ENCODE assay signal across 8 cellular contexts in the genomic region with DNA sequence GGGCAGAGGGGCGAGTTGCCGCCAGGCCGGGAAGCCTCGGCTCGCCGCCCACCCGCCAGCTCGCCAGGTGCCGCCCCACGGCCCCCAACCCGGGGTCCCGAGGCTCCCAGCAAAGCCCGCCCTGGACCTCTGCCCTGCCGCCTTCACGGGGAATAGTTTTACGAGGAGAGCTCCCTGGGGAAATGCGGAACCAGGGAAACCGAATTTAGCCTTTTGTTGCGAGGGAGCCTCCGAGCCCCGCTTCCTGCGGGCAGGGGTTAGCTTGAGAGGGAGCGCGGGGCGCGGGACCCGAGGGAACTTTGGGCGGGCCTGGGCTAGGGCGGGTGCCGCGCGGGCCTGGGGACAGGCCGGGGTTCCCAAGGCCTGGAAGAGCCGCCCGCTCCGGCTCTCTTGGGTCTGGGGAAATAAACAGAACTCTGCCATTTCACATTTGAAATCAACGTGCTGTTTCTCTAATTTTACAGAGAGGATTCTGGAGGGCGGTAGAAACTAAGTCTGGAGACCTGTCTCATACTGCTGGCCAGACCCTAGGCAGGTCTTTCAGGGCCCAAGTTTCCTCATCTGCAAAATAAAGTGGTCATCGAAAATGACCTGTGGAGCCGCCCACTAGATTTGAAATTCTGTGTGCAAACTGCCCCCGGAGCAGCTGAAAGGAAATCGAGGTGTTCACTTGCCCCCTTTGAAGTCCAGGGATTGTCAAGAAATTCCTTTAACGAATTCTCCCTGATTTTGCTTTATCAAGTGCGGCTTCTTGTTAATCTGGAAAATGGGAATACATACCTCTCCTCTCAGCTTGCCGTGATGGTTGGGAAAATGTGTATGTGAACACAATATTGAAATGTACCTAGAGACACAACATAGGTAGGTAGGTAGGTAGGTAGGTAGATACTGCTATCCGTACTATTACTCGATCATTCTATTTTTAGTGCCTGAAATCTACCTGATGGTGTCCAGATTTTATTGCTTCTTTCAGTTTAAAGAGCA. TPM values are rescaled to one million over a fixed set of nuclear protein-coding genes. Genes with fewer than 3 reads are reported as not detected.
DNase-seq lines count a peak whose midpoint lies in the region; ATAC-seq, FAIRE-seq and TF ChIP-seq lines count a peak whose summit lies in the region.

No MANE protein-coding gene starts in this region.

- peak overlapping the region; percentile 52 for H3K27ac Mint-ChIP-seq in T-helper 2 cell treated with Interferon-gamma antibody and Interleukin-4, amounts not matched to agents 5 μg/mL and 100 μg/mL, for 36 hours
- peak overlapping the region in 1 of 2 donors; percentile 76 for H3K27ac Mint-ChIP-seq in stimulated activated naive CD8-positive, alpha-beta T cell treated with anti-CD3 and anti-CD28 coated beads, Interleukin-15, amount 100 ng/mL, for 72 hours

- H3K4me3 Mint-ChIP-seq in T-helper 2 cell treated with Interferon-gamma antibody and Interleukin-4, amounts not matched to agents 5 μg/mL and 100 μg/mL, for 36 hours: peak overlapping the region; percentile 71
- peak overlapping the region; percentile 85 to 94 for H3K4me3 Mint-ChIP-seq in stimulated activated naive CD8-positive, alpha-beta T cell treated with anti-CD3 and anti-CD28 coated beads, Interleukin-15, amount 100 ng/mL, for 72 hours

- H3K27me3 ChIP-seq in dorsolateral prefrontal cortex: peaks cover 0 to 4% (median 0%) of the 10 kb centered on the region in 45 donors

- intact Hi-C loops in dorsolateral prefrontal cortex (cut with DNase I): loop anchor here (1.0 to 10.0 kb wide), 5 partner anchors 90 to 908 kb away; partner anchors contain the start of genes CACNA1E (in 1 of the 2) and RGS16 (in 1 of the 2)

- DNase-seq in D721Med (ENCODE audit: insufficient read length, low spot score): no peak
- peak; percentile 36 for DNase-seq in M059J (ENCODE audit: low read depth)
- DNase-seq in T-helper 2 cell treated with Interferon-gamma antibody and Interleukin-4, amounts not matched to agents 5 μg/mL and 100 μg/mL, for 36 hours (ENCODE audit: low spot score): no peak
- DNase-seq in dorsolateral prefrontal cortex: peak in 5 of 10 donors; percentile 23 to 58 (median 33)
- peak; percentile 29 to 44 for DNase-seq in lung microvascular endothelial cell (ENCODE audit: low read depth in 2 of 2)
- DNase-seq in stimulated activated naive CD8-positive, alpha-beta T cell treated with anti-CD3 and anti-CD28 coated beads, Interleukin-15, amount 100 ng/mL, for 72 hours: peak in 1 of 2 donors; percentile 43
- no peak for DNase-seq in ecto neural progenitor cell (ENCODE audit: low spot score)

- TF ChIP-seq CTCF in D721Med (IDR thresholded peaks at IDR 0.05; ENCODE audit: insufficient read depth, missing control alignments): no peak
- peak in 5 of 56 donors; percentile 0 to 23 (median 4) for TF ChIP-seq CTCF in dorsolateral prefrontal cortex (IDR thresholded peaks at IDR 0.05 in 54 of 56, conservative IDR thresholded peaks at IDR 0.05 in 2 of 56; ENCODE audit: low read depth in 1 of 56, partially characterized antibody in 56 of 56)

- H3K4me1 Mint-ChIP-seq in T-helper 2 cell treated with Interferon-gamma antibody and Interleukin-4, amounts not matched to agents 5 μg/mL and 100 μg/mL, for 36 hours (ENCODE audit: low read depth): peaks cover 39% of the 10 kb centered on the region
- H3K4me1 Mint-ChIP-seq in stimulated activated naive CD8-positive, alpha-beta T cell treated with anti-CD3 and anti-CD28 coated beads, Interleukin-15, amount 100 ng/mL, for 72 hours: peaks cover 21% of the 10 kb centered on the region

- peak overlapping the region; percentile 92 to 100 (median 98) for H3K27ac ChIP-seq in dorsolateral prefrontal cortex

- peak overlapping the region; percentile 67 to 99 (median 92) for H3K4me3 ChIP-seq in dorsolateral prefrontal cortex

- peaks cover 45% of the 10 kb centered on the region for H3K27me3 Mint-ChIP-seq in T-helper 2 cell treated with Interferon-gamma antibody and Interleukin-4, amounts not matched to agents 5 μg/mL and 100 μg/mL, for 36 hours (ENCODE audit: low read depth)
- H3K27me3 Mint-ChIP-seq in stimulated activated naive CD8-positive, alpha-beta T cell treated with anti-CD3 and anti-CD28 coated beads, Interleukin-15, amount 100 ng/mL, for 72 hours: peaks cover 78% of the 10 kb centered on the region

- peak; percentile 84 for FAIRE-seq in D721Med (lab: Jason Lieb, UNC)

- H3K36me3 Mint-ChIP-seq in T-helper 2 cell treated with Interferon-gamma antibody and Interleukin-4, amounts not matched to agents 5 μg/mL and 100 μg/mL, for 36 hours (ENCODE audit: low read depth): peaks cover 31% of the 10 kb centered on the region

- peak; percentile 5 for ATAC-seq in GM21619 (IDR thresholded peaks at IDR 0.05; ENCODE audit: unreplicated experiment)
- ATAC-seq in stimulated activated naive CD8-positive, alpha-beta T cell treated with anti-CD3 and anti-CD28 coated beads, Interleukin-15, amount 100 ng/mL, for 72 hours: peak; percentile 39

- H3K9me3 Mint-ChIP-seq in T-helper 2 cell treated with Interferon-gamma antibody and Interleukin-4, amounts not matched to agents 5 μg/mL and 100 μg/mL, for 36 hours: no peaks in the 10 kb centered on the region
- H3K9me3 Mint-ChIP-seq in stimulated activated naive CD8-positive, alpha-beta T cell treated with anti-CD3 and anti-CD28 coated beads, Interleukin-15, amount 100 ng/mL, for 72 hours: no peaks in the 10 kb centered on the region

RNA-seq across cellular contexts. Expression of gene GLUL, which starts 0.7 kb away (rescaled TPM):
- 336 and 390 TPM in 2 replicates for total RNA-seq in M059J (2014; rRNA removed; shearing (Covaris generic))
- 1,000 to 10,000 TPM; 1,265 to 6,769 (median 2,230) TPM for total RNA-seq in dorsolateral prefrontal cortex
- 199 and 377 TPM in 2 replicates for total RNA-seq in lung microvascular endothelial cell

RNA-seq across cellular contexts. Expression of gene TEDDM1, which starts 8.1 kb away (rescaled TPM):
- not detected in 2 replicates for total RNA-seq in M059J (2014; rRNA removed; shearing (Covaris generic))
- total RNA-seq in dorsolateral prefrontal cortex (not detected), lung microvascular endothelial cell (not detected in 2 replicates)

RNA-seq across cellular contexts. Expression of gene RGSL1, which starts 57.6 kb away (rescaled TPM):
- total RNA-seq in M059J (2014; rRNA removed; shearing (Covaris generic)): not detected in 2 replicates
- total RNA-seq in dorsolateral prefrontal cortex (under 1 TPM in 3 of 120 experiments, not detected in 117; 0.06 to 0.38 (median 0.23) TPM), lung microvascular endothelial cell (not detected in 2 replicates)

Comparison
In these comparisons a context has a peak if more than half of its experiments do, and no peak if none do; other contexts are left out.
1. DNase-seq: peak in M059J (single experiment) and lung microvascular endothelial cell (2 of 2); none in D721Med (single experiment), T-helper 2 cell treated with Interferon-gamma antibody and Interleukin-4, amounts not matched to agents 5 μg/mL and 100 μg/mL, for 36 hours (single experiment) and ecto neural progenitor cell (single experiment).